Comparison of ENCODE assay signal across 15 cellular contexts in genomic region chr3:11621077-11621476, GRCh38. TPM values are rescaled to one million over a fixed set of nuclear protein-coding genes. Genes with fewer than 3 reads are reported as not detected.
DNase-seq lines count a peak whose midpoint lies in the region; ATAC-seq and TF ChIP-seq lines count a peak whose summit lies in the region.
"Had no signal": no experiment of that assay in that cellular context is flagged by ENCODE, and none has a peak within 500 bp of the region (broad histone marks: within the 10 kb centered on the region; RNA-seq: fewer than 3 reads in every experiment).

No MANE protein-coding gene starts in this region.

- peaks cover 78% of the 10 kb centered on the region for H3K4me1 Mint-ChIP-seq in central memory CD8-positive, alpha-beta T cell

- peak; percentile 43 for DNase-seq in NCI-H69 (lab: John Stamatoyannopoulos, UW)
- no peak for DNase-seq in central memory CD8-positive, alpha-beta T cell (ENCODE audit: low spot score in 2 of 2)
- DNase-seq in psoas muscle: no peak
- no peak for DNase-seq in SKM-1 treated with dmso at 0.1 percent for 144 hours (lab: John Stamatoyannopoulos, UW; ENCODE audit: unreplicated experiment)
- DNase-seq: CD4-positive, alpha-beta memory T cell; DND-41; GDM1; HCEC 1CT; HFFc6 had no signal

- intact Hi-C loops in psoas muscle (cut with DNase I): no loop called here

- peak overlapping the region; percentile 45 for H3K27ac Mint-ChIP-seq in central memory CD8-positive, alpha-beta T cell (ENCODE audit: low read depth)
- H3K27ac Mint-ChIP-seq: B cell, HFFc6 had no signal

- H3K27me3 Mint-ChIP-seq in central memory CD8-positive, alpha-beta T cell: no peaks in the 10 kb centered on the region
- H3K27me3 Mint-ChIP-seq: B cell; CD4-positive, alpha-beta memory T cell had no signal

- H3K27me3 ChIP-seq in BLaER1 treated with 17β-estradiol and CSF1 and Interleukin-3, amounts not matched to agents 10 nM and 100 nM: no peaks in the 10 kb centered on the region
- no peaks in the 10 kb centered on the region for H3K27me3 ChIP-seq in psoas muscle (ENCODE audit: insufficient read depth in 3 of 3, low read length in 2 of 3)

- 58 to 86% (median 61%) methylated on average over 2 of the region's 2 CpGs for WGBS in psoas muscle, 3 donors

- no peak for TF ChIP-seq CTCF in psoas muscle (IDR thresholded peaks at IDR 0.05)

- H3K27ac ChIP-seq in BLaER1 treated with 17β-estradiol and CSF1 and Interleukin-3, amounts not matched to agents 10 nM and 100 nM: no peak overlapping the region
- no peak overlapping the region for H3K27ac ChIP-seq in psoas muscle
- H3K27ac ChIP-seq: C4-2B, HL-60 had no signal

- peaks cover 99 to 100% (median 100%) of the 10 kb centered on the region in 11 experiments for H4K20me1 ChIP-seq in BLaER1 treated with 17β-estradiol and CSF1 and Interleukin-3, amounts not matched to agents 10 nM and 100 nM

- H3K9me3 Mint-ChIP-seq in central memory CD8-positive, alpha-beta T cell: no peaks in the 10 kb centered on the region
- H3K9me3 Mint-ChIP-seq: CD4-positive, alpha-beta memory T cell had no signal

- no peak overlapping the region for H3K4me3 Mint-ChIP-seq in central memory CD8-positive, alpha-beta T cell
- H3K4me3 Mint-ChIP-seq: B cell, HFFc6 had no signal

- peaks cover 21 to 69% (median 37%) of the 10 kb centered on the region in 10 experiments for H3K4me1 ChIP-seq in BLaER1 treated with 17β-estradiol and CSF1 and Interleukin-3, amounts not matched to agents 10 nM and 100 nM
- peaks cover 86% of the 10 kb centered on the region for H3K4me1 ChIP-seq in psoas muscle

- peak overlapping the region in 8 of 11 experiments; percentile 2 to 65 (median 41); a peak in 11 of 22 replicates for H3K4me2 ChIP-seq in BLaER1 treated with 17β-estradiol and CSF1 and Interleukin-3, amounts not matched to agents 10 nM and 100 nM

- peaks cover 0 to 93% (median 48%) of the 10 kb centered on the region in 11 experiments; a peak in 20 of 22 replicates for H3K36me3 ChIP-seq in BLaER1 treated with 17β-estradiol and CSF1 and Interleukin-3, amounts not matched to agents 10 nM and 100 nM
- no peaks in the 10 kb centered on the region for H3K36me3 ChIP-seq in psoas muscle (ENCODE audit: insufficient read depth in 1 of 2, low read depth in 1 of 2)

- H3K4me3 ChIP-seq in BLaER1 treated with 17β-estradiol and CSF1 and Interleukin-3, amounts not matched to agents 10 nM and 100 nM: no peak overlapping the region
- H3K4me3 ChIP-seq in psoas muscle: no peak overlapping the region

- no peak overlapping the region for H3K9ac ChIP-seq in BLaER1 treated with 17β-estradiol and CSF1 and Interleukin-3, amounts not matched to agents 10 nM and 100 nM

- H3K9me3 ChIP-seq in BLaER1 treated with 17β-estradiol and CSF1 and Interleukin-3, amounts not matched to agents 10 nM and 100 nM (replicated peaks in 1 of 11): peaks cover 0 to 31% (median 11%) of the 10 kb centered on the region in 11 experiments; a peak in 8 of 22 replicates
- H3K9me3 ChIP-seq in psoas muscle: no peaks in the 10 kb centered on the region

- ATAC-seq in central memory CD8-positive, alpha-beta T cell (replicated peaks; ENCODE audit: extremely low read depth, poor library complexity, severe bottlenecking): no peak
- peak in 3 of 4 donors; percentile 46 to 64 (median 62) for ATAC-seq in psoas muscle
- no peak for ATAC-seq in GM21529 (IDR thresholded peaks at IDR 0.05; ENCODE audit: unreplicated experiment)
- no peak for ATAC-seq in GM21528 (IDR thresholded peaks at IDR 0.05; ENCODE audit: low FRiP score, unreplicated experiment)

- H3K36me3 Mint-ChIP-seq in central memory CD8-positive, alpha-beta T cell (ENCODE audit: insufficient read depth): peaks cover 1% of the 10 kb centered on the region

RNA-seq across cellular contexts. Expression of gene VGLL4, which starts 22.6 kb away (rescaled TPM):
- total RNA-seq in psoas muscle: 10 to 100 TPM; 11.2 to 14.8 (median 12.7) TPM
- polyA plus RNA-seq in psoas muscle: 10 to 100 TPM in 1 of 3 donors, 1 to 10 TPM in 2; 8.0 to 14.5 (median 8.3) TPM

Comparison
In these comparisons a context has a peak if more than half of its experiments do, and no peak if none do; other contexts are left out.
1. ATAC-seq: peak in psoas muscle (3 of 4); none in central memory CD8-positive, alpha-beta T cell (single experiment), GM21529 (single experiment) and GM21528 (single experiment).